Comparison of ENCODE assay signal across 19 cellular contexts in genomic region chr2:96737831-96738230, GRCh38. TPM values are rescaled to one million over a fixed set of nuclear protein-coding genes. Genes with fewer than 3 reads are reported as not detected.
A peak's percentile ranks its signal among the peaks of the same experiment; 100 is the strongest.
DNase-seq lines count a peak whose midpoint lies in the region; ATAC-seq and TF ChIP-seq lines count a peak whose summit lies in the region.
"Had no signal": no experiment of that assay in that cellular context is flagged by ENCODE, and none has a peak within 500 bp of the region (broad histone marks: within the 10 kb centered on the region; RNA-seq: fewer than 3 reads in every experiment).

No MANE protein-coding gene starts in this region.

- peaks cover 6% of the 10 kb centered on the region; the same call in 1 of the 2 replicates for H3K4me1 ChIP-seq in Panc1 (ENCODE audit: control insufficient read depth, insufficient read depth, low read length)
- H3K4me1 ChIP-seq in osteoblast (ENCODE audit: insufficient read depth, low read length), result peaks cover 16% of the 10 kb centered on the region
- H3K4me1 ChIP-seq: foreskin keratinocyte had no signal

- in situ Hi-C loops in Panc1 (cut with HindIII; ENCODE audit: low pct_unique_long_range_greater_than_20kb, low sequenced_read_pairs), result no loop called here

- peaks cover 17% of the 10 kb centered on the region for H3K36me3 ChIP-seq in Panc1 (ENCODE audit: control insufficient read depth, insufficient read depth, low read length)
- H3K36me3 ChIP-seq in osteoblast (ENCODE audit: insufficient read depth, low read length), result peaks cover 30% of the 10 kb centered on the region

- H3K27me3 ChIP-seq in Panc1 (ENCODE audit: control insufficient read depth, insufficient read depth, low read length) (no peaks in the 10 kb centered on the region), osteoblast (ENCODE audit: insufficient read depth, low read length) (no peaks in the 10 kb centered on the region)
- H3K27me3 ChIP-seq: brain microvascular endothelial cell, foreskin keratinocyte had no signal

- peaks cover 42% of the 10 kb centered on the region for H3K4me1 Mint-ChIP-seq in activated T-cell treated with anti-CD3 and anti-CD28 coated beads, Interleukin-2, amount 50 U/mL, for 24 hours (ENCODE audit: low read depth)
- peaks cover 33 to 39% of the 10 kb centered on the region in 2 donors for H3K4me1 Mint-ChIP-seq in effector memory CD8-positive, alpha-beta T cell (ENCODE audit: low read depth in 2 of 2)

- H3K4me3 ChIP-seq in Panc1 (ENCODE audit: low read depth in 2 of 2, low read length in 2 of 2), result no peak overlapping the region
- H3K4me3 ChIP-seq in osteoblast (ENCODE audit: insufficient read depth, low read length), result no peak overlapping the region
- H3K4me3 ChIP-seq: HAP-1, prostate gland had no signal

- peaks cover 30% of the 10 kb centered on the region for H3K79me2 ChIP-seq in osteoblast (ENCODE audit: insufficient read depth, low read length)

- BruUV-seq in Panc1 (replicated peaks; lab: Mats Ljungman, UMichigan), result TSS peak; percentile 43

- peaks cover 51% of the 10 kb centered on the region for H3K36me3 Mint-ChIP-seq in activated T-cell treated with anti-CD3 and anti-CD28 coated beads, Interleukin-2, amount 50 U/mL, for 24 hours (ENCODE audit: low read depth)
- H3K36me3 Mint-ChIP-seq in effector memory CD8-positive, alpha-beta T cell (ENCODE audit: insufficient read depth), result peaks cover 20% of the 10 kb centered on the region

- POLR2A ChIA-PET in Panc1 (lab: Charles Lee), result no interaction called here

- DNase-seq in activated T-cell treated with anti-CD3 and anti-CD28 coated beads, Interleukin-2, amount 50 U/mL, for 24 hours, result no peak
- DNase-seq in activated T-cell treated with anti-CD3 and anti-CD28 coated beads, Interleukin-2, amount 50 U/mL, for 1 hour, result no peak
- DNase-seq in Panc1 (ENCODE audit: low read depth, low spot score) (no peak), osteoblast (ENCODE audit: insufficient read length, low spot score, missing footprints) (no peak), NOMO-1 treated with dmso at 0.1 percent for 144 hours (lab: John Stamatoyannopoulos, UW; ENCODE audit: unreplicated experiment) (no peak)
- DNase-seq in effector memory CD8-positive, alpha-beta T cell, result peak in 2 of 3 experiments; percentile 39 to 48
- no peak for DNase-seq in activated CD8-positive, alpha-beta memory T cell treated with anti-CD3 and anti-CD28 coated beads for 24 hours
- DNase-seq: activated gamma-delta T cell; brain microvascular endothelial cell; effector CD8-positive, alpha-beta T cell; foreskin keratinocyte; Kasumi-1; NCI-H2081 treated with DMSO at 0.1 percent for 48 hours; NCI-H774; stimulated activated CD4-positive, alpha-beta T cell treated with anti-CD3 and anti-CD28 coated beads, Interleukin-15, amount 100 ng/mL, for 24 hours had no signal

- no peaks in the 10 kb centered on the region for H3K9me3 ChIP-seq in Panc1 (ENCODE audit: control insufficient read depth, insufficient read depth, low read depth, low read length)
- no peaks in the 10 kb centered on the region for H3K9me3 ChIP-seq in osteoblast (ENCODE audit: low read depth, low read length)
- H3K9me3 ChIP-seq: HAP-1, prostate gland had no signal

- H3K4me2 ChIP-seq in osteoblast (ENCODE audit: insufficient read depth, low read length), result peak overlapping the region; percentile 13

- H3K27ac Mint-ChIP-seq in activated T-cell treated with anti-CD3 and anti-CD28 coated beads, Interleukin-2, amount 50 U/mL, for 24 hours, result no peak overlapping the region
- H3K27ac Mint-ChIP-seq in effector memory CD8-positive, alpha-beta T cell, result peak overlapping the region in 1 of 2 donors; percentile 39

- CTCF ChIA-PET in Panc1 (lab: Charles Lee), result no interaction called here

- ATAC-seq in Panc1, result no peak
- peak; percentile 67 for ATAC-seq in effector memory CD8-positive, alpha-beta T cell (replicated peaks)
- no peak for ATAC-seq in GM18867 (IDR thresholded peaks at IDR 0.05; ENCODE audit: unreplicated experiment)
- ATAC-seq: activated CD4-positive, CD25-positive, alpha-beta regulatory T cell treated with anti-CD3 and anti-CD28 coated beads, Interleukin-2, amount 50 U/mL, for 24 hours; foreskin keratinocyte had no signal

- H4K20me1 ChIP-seq in osteoblast (ENCODE audit: insufficient read depth, low read length), result peaks cover 2% of the 10 kb centered on the region

- no peak overlapping the region for H2AFZ ChIP-seq in osteoblast (ENCODE audit: low read length)

- H3K27me3 Mint-ChIP-seq in activated T-cell treated with anti-CD3 and anti-CD28 coated beads, Interleukin-2, amount 50 U/mL, for 24 hours, result no peaks in the 10 kb centered on the region
- H3K27me3 Mint-ChIP-seq in effector memory CD8-positive, alpha-beta T cell, result no peaks in the 10 kb centered on the region

- H3K9me3 Mint-ChIP-seq in activated T-cell treated with anti-CD3 and anti-CD28 coated beads, Interleukin-2, amount 50 U/mL, for 24 hours, result no peaks in the 10 kb centered on the region
- H3K9me3 Mint-ChIP-seq in effector memory CD8-positive, alpha-beta T cell, result no peaks in the 10 kb centered on the region

- no peak for TF ChIP-seq CTCF in Panc1 (IDR thresholded peaks at IDR 0.05)
- TF ChIP-seq CTCF in osteoblast (IDR thresholded peaks at IDR 0.05; ENCODE audit: extremely low read depth, low read depth, low read length), result no peak

- H3K4me3 Mint-ChIP-seq in activated T-cell treated with anti-CD3 and anti-CD28 coated beads, Interleukin-2, amount 50 U/mL, for 24 hours, result peak overlapping the region; percentile 17
- H3K4me3 Mint-ChIP-seq in effector memory CD8-positive, alpha-beta T cell, result peak overlapping the region in 1 of 2 donors; percentile 35

- no peak overlapping the region for H3K27ac ChIP-seq in Panc1 (ENCODE audit: low read length)
- no peak overlapping the region for H3K27ac ChIP-seq in osteoblast (ENCODE audit: low read depth, low read length)
- H3K27ac ChIP-seq: brain microvascular endothelial cell, foreskin keratinocyte, prostate gland had no signal

- intact Hi-C loops in Panc1 (cut with micrococcal nuclease; ENCODE audit: unreplicated experiment), result no loop called here

RNA-seq across cellular contexts. Expression of gene LMAN2L, which starts 2.0 kb away (rescaled TPM):
- total RNA-seq in Panc1 (2021; ENCODE audit: unreplicated experiment), result 31.5 TPM
- polyA plus RNA-seq in Panc1 (2012; ENCODE audit: insufficient read length), result 33.2 TPM
- 16.5 and 26.4 TPM in 2 replicates for total RNA-seq in osteoblast

RNA-seq across cellular contexts. Expression of gene CNNM4, which starts 22.9 kb away (rescaled TPM):
- total RNA-seq in Panc1 (2021; ENCODE audit: unreplicated experiment) (15.7 TPM), osteoblast (5.0 and 5.1 TPM in 2 replicates)
- polyA plus RNA-seq in Panc1 (2012; ENCODE audit: insufficient read length), result 16.4 TPM

Comparison
In these comparisons a context has a peak if more than half of its experiments do, and no peak if none do; other contexts are left out.
1. DNase-seq: peak in effector memory CD8-positive, alpha-beta T cell (2 of 3); none in activated T-cell treated with anti-CD3 and anti-CD28 coated beads, Interleukin-2, amount 50 U/mL, for 24 hours (single experiment), activated T-cell treated with anti-CD3 and anti-CD28 coated beads, Interleukin-2, amount 50 U/mL, for 1 hour (single experiment), Panc1 (single experiment), osteoblast (single experiment), activated CD8-positive, alpha-beta memory T cell treated with anti-CD3 and anti-CD28 coated beads for 24 hours (single experiment) and NOMO-1 treated with dmso at 0.1 percent for 144 hours (single experiment).